ENCODE assay signal across 21 cellular contexts in genomic region chr1:167416506-167416905, GRCh38.
"Had no signal": no experiment of that assay in that cellular context is flagged by ENCODE, and none has a peak within 500 bp of the region (broad histone marks: within the 10 kb centered on the region; RNA-seq: fewer than 3 reads in every experiment).

No MANE protein-coding gene starts in this region.

- H3K27me3 Mint-ChIP-seq: activated CD4-positive, alpha-beta memory T cell treated with anti-CD3 and anti-CD28 coated beads, Interleukin-2, amount 10 ng/mL, durations not matched to agents 7 days and 5 days; activated CD8-positive, alpha-beta memory T cell treated with anti-CD3 and anti-CD28 coated beads, Interleukin-2, amount 10 ng/mL, durations not matched to agents 7 days and 5 days; activated naive CD8-positive, alpha-beta T cell treated with anti-CD3 and anti-CD28 coated beads, Interleukin-2, amount 10 ng/mL, durations not matched to agents 7 days and 5 days; brain; memory B cell; stimulated activated naive B cell treated with anti-CD40 and anti-IgM and Interleukin-4, amounts not matched to agents 10 μg/mL and 1 μg/mL and 100 μg/mL, for 72 hours had no signal

- H3K9me3 ChIP-seq: gastrocnemius medialis, heart left ventricle, left ventricle myocardium inferior, prostate gland had no signal

- H3K4me1 ChIP-seq: gastrocnemius medialis, heart left ventricle, prostate gland had no signal

- H3K36me3 ChIP-seq: prostate gland, WERI-Rb-1 had no signal

- H3K4me3 Mint-ChIP-seq: activated CD4-positive, alpha-beta memory T cell treated with anti-CD3 and anti-CD28 coated beads, Interleukin-2, amount 10 ng/mL, durations not matched to agents 7 days and 5 days; activated CD8-positive, alpha-beta memory T cell treated with anti-CD3 and anti-CD28 coated beads, Interleukin-2, amount 10 ng/mL, durations not matched to agents 7 days and 5 days; activated naive CD8-positive, alpha-beta T cell treated with anti-CD3 and anti-CD28 coated beads, Interleukin-2, amount 10 ng/mL, durations not matched to agents 7 days and 5 days; brain; memory B cell; neural crest cell; stimulated activated naive B cell treated with anti-CD40 and anti-IgM and Interleukin-4, amounts not matched to agents 10 μg/mL and 1 μg/mL and 100 μg/mL, for 72 hours had no signal

- H3K4me3 ChIP-seq: dorsolateral prefrontal cortex, gastrocnemius medialis, heart left ventricle, left ventricle myocardium inferior, prostate gland had no signal

- H3K27ac ChIP-seq: dorsolateral prefrontal cortex, gastrocnemius medialis, heart left ventricle, left ventricle myocardium inferior, prostate gland, WERI-Rb-1 had no signal

- ATAC-seq: activated CD8-positive, alpha-beta memory T cell treated with anti-CD3 and anti-CD28 coated beads, Interleukin-2, amount 10 ng/mL, durations not matched to agents 7 days and 5 days; gastrocnemius medialis; heart left ventricle; right cardiac atrium; stimulated activated naive B cell treated with anti-CD40 and anti-IgM and Interleukin-4, amounts not matched to agents 10 μg/mL and 1 μg/mL and 100 μg/mL, for 72 hours had no signal

- H3K27me3 ChIP-seq: dorsolateral prefrontal cortex, gastrocnemius medialis, heart left ventricle had no signal

- H3K27ac Mint-ChIP-seq: activated CD4-positive, alpha-beta memory T cell treated with anti-CD3 and anti-CD28 coated beads, Interleukin-2, amount 10 ng/mL, durations not matched to agents 7 days and 5 days; activated CD8-positive, alpha-beta memory T cell treated with anti-CD3 and anti-CD28 coated beads, Interleukin-2, amount 10 ng/mL, durations not matched to agents 7 days and 5 days; activated naive CD8-positive, alpha-beta T cell treated with anti-CD3 and anti-CD28 coated beads, Interleukin-2, amount 10 ng/mL, durations not matched to agents 7 days and 5 days; activated T-helper 2 cell treated with anti-CD3 and anti-CD28 coated beads, Interferon-gamma antibody, Interleukin-2, Interleukin-4, amounts not matched to agents 10 μg/mL and 5 μg/mL and 100 μg/mL, durations not matched to agents 14 hours and 24 hours and 36 hours; memory B cell; stimulated activated naive B cell treated with anti-CD40 and anti-IgM and Interleukin-4, amounts not matched to agents 10 μg/mL and 1 μg/mL and 100 μg/mL, for 72 hours had no signal

- DNase-seq: activated CD4-positive, alpha-beta memory T cell treated with anti-CD3 and anti-CD28 coated beads, Interleukin-2, amount 10 ng/mL, durations not matched to agents 7 days and 5 days; activated CD8-positive, alpha-beta memory T cell treated with anti-CD3 and anti-CD28 coated beads, Interleukin-2, amount 10 ng/mL, durations not matched to agents 7 days and 5 days; activated naive CD4-positive, alpha-beta T cell treated with Interleukin-2 at 50 U/mL for 16 hours; activated naive CD8-positive, alpha-beta T cell treated with anti-CD3 and anti-CD28 coated beads, Interleukin-2, amount 10 ng/mL, durations not matched to agents 7 days and 5 days; anterior cingulate cortex; central memory CD4-positive, alpha-beta T cell; dorsolateral prefrontal cortex; gastrocnemius medialis; heart left ventricle; left ventricle myocardium inferior; right cardiac atrium; stimulated activated CD4-positive, alpha-beta T cell treated with anti-CD3 and anti-CD28 coated beads, Interleukin-15, amount 100 ng/mL, for 24 hours; stimulated activated CD4-positive, alpha-beta T cell treated with anti-CD3 and anti-CD28 coated beads, Interleukin-2, amount 100 ng/mL, for 48 hours; stimulated activated naive B cell treated with anti-CD40 and anti-IgM and Interleukin-4, amounts not matched to agents 10 μg/mL and 1 μg/mL and 100 μg/mL, for 72 hours; T-helper 2 cell; WERI-Rb-1 had no signal
